In the genomic region with DNA sequence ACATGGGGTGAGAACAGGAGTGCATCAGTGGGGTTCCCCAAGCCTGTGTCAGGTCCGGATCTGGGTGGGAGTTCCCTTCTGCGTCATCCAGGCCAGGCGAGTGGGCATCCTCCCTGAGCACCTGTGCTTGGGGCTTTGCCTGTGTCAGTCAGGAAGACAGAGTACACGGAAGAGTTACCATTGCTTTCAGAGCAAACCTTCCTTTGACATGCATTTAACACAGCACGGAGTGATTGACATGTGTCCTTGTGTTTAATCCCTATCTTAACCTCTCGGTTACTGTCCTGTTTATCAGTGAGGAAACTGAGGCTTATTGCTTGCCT, we compare ENCODE assay signal across 10 cellular contexts. TPM values are rescaled to one million over a fixed set of nuclear protein-coding genes. Genes with fewer than 3 reads are reported as not detected.
A peak's percentile ranks its signal among the peaks of the same experiment; 100 is the strongest.
DNase-seq lines count a peak whose midpoint lies in the region; ATAC-seq and TF ChIP-seq lines count a peak whose summit lies in the region.
"Had no signal": no experiment of that assay in that cellular context is flagged by ENCODE, and none has a peak within 500 bp of the region (broad histone marks: within the 10 kb centered on the region; RNA-seq: fewer than 3 reads in every experiment).

No MANE protein-coding gene starts in this region.

- peaks cover 55% of the 10 kb centered on the region for H4K20me1 ChIP-seq in Loucy (ENCODE audit: insufficient read depth, low read length, poor library complexity, severe bottlenecking)
- peaks cover 27% of the 10 kb centered on the region for H4K20me1 ChIP-seq in PC-9 (ENCODE audit: insufficient read depth)

- H3K36me3 ChIP-seq in Loucy (ENCODE audit: insufficient read depth, low read length) (peaks cover 30% of the 10 kb centered on the region; the same call in 1 of the 2 replicates), mucosa of stomach (ENCODE audit: control insufficient read depth, insufficient read depth, low read length) (peaks cover 29% of the 10 kb centered on the region), thoracic aorta (peaks cover 16% of the 10 kb centered on the region), PC-9 (ENCODE audit: low read depth) (peaks cover 33% of the 10 kb centered on the region)

- H3K9me3 Mint-ChIP-seq in central memory CD8-positive, alpha-beta T cell: no peaks in the 10 kb centered on the region

- no TSS peak for BruUV-seq in PC-9 (replicated peaks; lab: Mats Ljungman, UMichigan)

- no peak for ATAC-seq in central memory CD8-positive, alpha-beta T cell (replicated peaks; ENCODE audit: extremely low read depth, poor library complexity, severe bottlenecking)
- no peak for ATAC-seq in thoracic aorta (ENCODE audit: insufficient number of reproducible peaks, low FRiP score, low read depth)
- ATAC-seq: mucosa of descending colon had no signal

- TF ChIP-seq CTCF in Loucy (conservative IDR thresholded peaks at IDR 0.05; ENCODE audit: low read length): no peak
- TF ChIP-seq CTCF in thoracic aorta (IDR thresholded peaks at IDR 0.05): no peak
- TF ChIP-seq CTCF in PC-9 (conservative IDR thresholded peaks at IDR 0.05): no peak

- POLR2A ChIA-PET in PC-9 (lab: Charles Lee; ENCODE audit: unreplicated experiment): no interaction called here

- H3K27me3 ChIP-seq in Loucy (ENCODE audit: insufficient read depth, low read length, poor library complexity, severe bottlenecking) (no peaks in the 10 kb centered on the region), mucosa of stomach (ENCODE audit: control insufficient read depth, insufficient read depth, low read length) (no peaks in the 10 kb centered on the region), thoracic aorta (replicated peaks; ENCODE audit: insufficient read depth) (no peaks in the 10 kb centered on the region), PC-9 (ENCODE audit: insufficient read depth, low read depth) (no peaks in the 10 kb centered on the region)

- no peaks in the 10 kb centered on the region for H3K27me3 Mint-ChIP-seq in central memory CD8-positive, alpha-beta T cell
- H3K27me3 Mint-ChIP-seq: activated naive CD8-positive, alpha-beta T cell had no signal

- H3K4me1 ChIP-seq in Loucy (ENCODE audit: insufficient read depth, low read length, poor library complexity, severe bottlenecking): peaks cover 68% of the 10 kb centered on the region
- H3K4me1 ChIP-seq in mucosa of stomach (ENCODE audit: control insufficient read depth, insufficient read depth, low read length): peaks cover 99% of the 10 kb centered on the region
- H3K4me1 ChIP-seq in thoracic aorta (ENCODE audit: control insufficient read depth in 1 of 2, low read depth in 2 of 2): peaks cover 77 to 96% of the 10 kb centered on the region in 2 donors
- H3K4me1 ChIP-seq in PC-9 (replicated peaks; ENCODE audit: insufficient read depth): peaks cover 34% of the 10 kb centered on the region

- no peak overlapping the region for H3K4me2 ChIP-seq in Loucy (ENCODE audit: low read depth, low read length, poor library complexity, severe bottlenecking)
- no peak overlapping the region for H3K4me2 ChIP-seq in PC-9

- H3K79me2 ChIP-seq in Loucy (ENCODE audit: insufficient read depth, low read length) (peaks cover 85% of the 10 kb centered on the region), PC-9 (ENCODE audit: low read depth) (peaks cover 98% of the 10 kb centered on the region)

- no peak overlapping the region for H3K4me3 Mint-ChIP-seq in central memory CD8-positive, alpha-beta T cell
- H3K4me3 Mint-ChIP-seq: activated naive CD8-positive, alpha-beta T cell had no signal

- peak overlapping the region; percentile 42 for H3K9ac ChIP-seq in Loucy (ENCODE audit: low read depth, low read length, poor library complexity, severe bottlenecking)
- H3K9ac ChIP-seq in mucosa of stomach (ENCODE audit: low read length): peak overlapping the region; percentile 23

- H3F3A ChIP-seq in Loucy (ENCODE audit: low read depth): peaks cover 17% of the 10 kb centered on the region
- peaks cover 74% of the 10 kb centered on the region for H3F3A ChIP-seq in PC-9 (ENCODE audit: insufficient read depth, low read depth)

- H3K4me1 Mint-ChIP-seq in central memory CD8-positive, alpha-beta T cell: peaks cover 77% of the 10 kb centered on the region

- H3K27ac ChIP-seq in thoracic aorta: peak overlapping the region; percentile 97 to 100
- no peak overlapping the region for H3K27ac ChIP-seq in PC-9

- H3K9me2 ChIP-seq in Loucy (replicated peaks; ENCODE audit: low read depth, low read length) (no peaks in the 10 kb centered on the region), PC-9 (ENCODE audit: insufficient read depth) (no peaks in the 10 kb centered on the region)

- no peaks in the 10 kb centered on the region for H3K9me3 ChIP-seq in Loucy (ENCODE audit: insufficient read depth, low read depth, low read length)
- H3K9me3 ChIP-seq in mucosa of stomach (ENCODE audit: control insufficient read depth, low read length): no peaks in the 10 kb centered on the region
- no peaks in the 10 kb centered on the region for H3K9me3 ChIP-seq in thoracic aorta
- no peaks in the 10 kb centered on the region for H3K9me3 ChIP-seq in PC-9 (ENCODE audit: insufficient read depth, low read depth)
- H3K9me3 ChIP-seq: mucosa of descending colon had no signal

- no peak for DNase-seq in central memory CD8-positive, alpha-beta T cell (ENCODE audit: low spot score in 2 of 2)
- DNase-seq in thoracic aorta (ENCODE audit: low spot score): no peak
- no peak for DNase-seq in PC-9
- DNase-seq in NCI-H226: no peak
- DNase-seq in ecto neural progenitor cell (ENCODE audit: low spot score): no peak
- DNase-seq: mucosa of descending colon, NCI-H187 had no signal

- CTCF ChIA-PET in PC-9 (lab: Charles Lee): no interaction called here

- H2AFZ ChIP-seq in Loucy (ENCODE audit: low read length) (no peak overlapping the region), PC-9 (no peak overlapping the region)

- H3K36me3 Mint-ChIP-seq in central memory CD8-positive, alpha-beta T cell (ENCODE audit: insufficient read depth): peaks cover 18% of the 10 kb centered on the region

- no peak overlapping the region for H3K4me3 ChIP-seq in Loucy (ENCODE audit: low read length, poor library complexity, severe bottlenecking)
- H3K4me3 ChIP-seq in mucosa of stomach (ENCODE audit: low read length): no peak overlapping the region
- no peak overlapping the region for H3K4me3 ChIP-seq in thoracic aorta
- no peak overlapping the region for H3K4me3 ChIP-seq in PC-9
- H3K4me3 ChIP-seq: mucosa of descending colon had no signal

- intact Hi-C loops in PC-9 (cut with micrococcal nuclease; ENCODE audit: unreplicated experiment): no loop called here

- peak overlapping the region; percentile 75 for H3K27ac Mint-ChIP-seq in central memory CD8-positive, alpha-beta T cell (ENCODE audit: low read depth)
- H3K27ac Mint-ChIP-seq: activated naive CD8-positive, alpha-beta T cell had no signal

RNA-seq across cellular contexts. Expression of a gene that starts 47.6 kb away (rescaled TPM):
- total RNA-seq in thoracic aorta (1 to 10 TPM in 1 of 2 donors, under 1 TPM in 1; 0.81 to 2.1 TPM), PC-9 (2021) (38.4 and 43.9 TPM in 2 replicates)

RNA-seq across cellular contexts. Expression of a gene that starts 49.2 kb away (rescaled TPM):
- 1,000 to 10,000 TPM in 1 of 2 donors, 100 to 1,000 TPM in 1; 668 to 1,387 TPM for total RNA-seq in thoracic aorta
- total RNA-seq in PC-9 (2021): 1,066 and 1,233 TPM in 2 replicates

Comparison
In these comparisons a context has a peak if more than half of its experiments do, and no peak if none do; other contexts are left out.
1. RNA of a gene that starts 47.6 kb away (total RNA-seq): 38.4 to 43.9 TPM in PC-9; 0.81 to 2.1 TPM in thoracic aorta; every median in the first group is over 10 times any median in the second.